ENCODE assay signal across 20 cellular contexts in the genomic region with DNA sequence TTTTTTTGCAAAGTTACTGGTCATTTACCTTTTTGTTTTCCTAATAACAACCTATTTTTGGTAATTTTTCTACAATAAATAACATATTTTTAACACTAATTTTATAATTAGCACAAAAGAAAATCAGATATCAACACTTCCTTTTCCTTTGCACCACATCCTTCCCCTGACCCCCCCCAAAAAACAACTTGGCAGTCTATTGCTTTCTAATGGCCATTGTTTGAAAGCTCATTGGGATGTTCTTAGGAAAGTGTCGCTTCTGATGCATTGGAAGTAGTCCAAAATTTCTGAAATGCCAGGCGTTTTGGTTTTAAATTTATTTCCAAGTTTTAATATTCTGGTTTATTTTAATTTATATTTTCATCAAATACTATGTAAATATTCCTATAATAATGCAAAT.
"Had no signal": no experiment of that assay in that cellular context is flagged by ENCODE, and none has a peak within 500 bp of the region (broad histone marks: within the 10 kb centered on the region; RNA-seq: fewer than 3 reads in every experiment).

No MANE protein-coding gene starts in this region.

- DNase-seq: natural killer cell; occipital lobe; ovary; posterior cingulate gyrus; psoas muscle; right cardiac atrium; right lobe of liver; sigmoid colon; small intestine; stimulated activated CD4-positive, alpha-beta T cell treated with anti-CD3 and anti-CD28 coated beads, Interleukin-15, amount 100 ng/mL, for 24 hours; stimulated activated CD4-positive, alpha-beta T cell treated with anti-CD3 and anti-CD28 coated beads, Interleukin-2, amount 100 ng/mL, for 24 hours; stimulated activated CD4-positive, alpha-beta T cell treated with anti-CD3 and anti-CD28 coated beads, Interleukin-2, amount 100 ng/mL, for 48 hours; stimulated activated CD4-positive, alpha-beta T cell treated with anti-CD3 and anti-CD28 coated beads, Interleukin-4, amount 100 ng/mL, for 24 hours; stimulated activated naive B cell treated with anti-CD40 and anti-IgM and Interleukin-4, amounts not matched to agents 10 μg/mL and 1 μg/mL and 100 μg/mL, for 72 hours; stimulated activated naive CD4-positive, alpha-beta T cell treated with Interleukin-2 at 50 U/mL for 16 hours; stomach; tibial artery; transverse colon; upper lobe of right lung; uterus had no signal
